8 cellular contexts compared by ENCODE assay signal in genomic region chr5:37370550-37370863, GRCh38. TPM values are rescaled to one million over a fixed set of nuclear protein-coding genes. Genes with fewer than 3 reads are reported as not detected.
DNase-seq lines count a peak whose midpoint lies in the region; ATAC-seq, FAIRE-seq and TF ChIP-seq lines count a peak whose summit lies in the region.

No MANE protein-coding gene starts in this region.

- peaks cover 20% of the 10 kb centered on the region for H4K20me1 ChIP-seq in GM23338 (replicated peaks; ENCODE audit: insufficient read depth)

- peaks cover 14% of the 10 kb centered on the region for H3K4me1 Mint-ChIP-seq in GM23338
- H3K4me1 Mint-ChIP-seq in stimulated activated naive CD8-positive, alpha-beta T cell treated with anti-CD3 and anti-CD28 coated beads, Interleukin-15, Interleukin-2, amounts not matched to agents 100 ng/mL and 50 ng/mL, for 24 hours (ENCODE audit: low read depth): peaks cover 45% of the 10 kb centered on the region

- H3K27ac Mint-ChIP-seq in GM23338: peak overlapping the region; percentile 99
- H3K27ac Mint-ChIP-seq in stimulated activated naive CD8-positive, alpha-beta T cell treated with anti-CD3 and anti-CD28 coated beads, Interleukin-15, Interleukin-2, amounts not matched to agents 100 ng/mL and 50 ng/mL, for 24 hours: peak overlapping the region; percentile 97

- peaks cover 52% of the 10 kb centered on the region for H3K79me2 ChIP-seq in GM23338 (replicated peaks; ENCODE audit: insufficient read depth)

- FAIRE-seq in urothelium cell line (lab: Jason Lieb, UNC): no peak

- no peaks in the 10 kb centered on the region for H3K9me2 ChIP-seq in GM23338 (ENCODE audit: insufficient read depth)

- H3K36me3 ChIP-seq in GM23338 (ENCODE audit: insufficient read depth) (no peaks in the 10 kb centered on the region), WERI-Rb-1 (peaks cover 26% of the 10 kb centered on the region)

- H3K4me3 Mint-ChIP-seq in GM23338: peak overlapping the region; percentile 99
- peak overlapping the region; percentile 95 for H3K4me3 Mint-ChIP-seq in stimulated activated naive CD8-positive, alpha-beta T cell treated with anti-CD3 and anti-CD28 coated beads, Interleukin-15, Interleukin-2, amounts not matched to agents 100 ng/mL and 50 ng/mL, for 24 hours

- peak overlapping the region; percentile 99 for H3K4me3 ChIP-seq in AG10803 (ENCODE audit: low read length)
- H3K4me3 ChIP-seq in GM23338: peak overlapping the region; percentile 98
- peak overlapping the region; percentile 100 for H3K4me3 ChIP-seq in WERI-Rb-1 (ENCODE audit: low read depth, low read length)
- peak overlapping the region; percentile 91 for H3K4me3 ChIP-seq in right cardiac atrium (ENCODE audit: low read length)

- H2AFZ ChIP-seq in GM23338: peak overlapping the region; percentile 38

- no peaks in the 10 kb centered on the region; the same call in 2 of the 3 replicates for H3K9me3 Mint-ChIP-seq in GM23338
- no peaks in the 10 kb centered on the region for H3K9me3 Mint-ChIP-seq in stimulated activated naive CD8-positive, alpha-beta T cell treated with anti-CD3 and anti-CD28 coated beads, Interleukin-15, Interleukin-2, amounts not matched to agents 100 ng/mL and 50 ng/mL, for 24 hours

- H3K27me3 ChIP-seq in GM23338 (ENCODE audit: insufficient read depth) (no peaks in the 10 kb centered on the region), WERI-Rb-1 (ENCODE audit: insufficient read depth, low read depth, severe bottlenecking) (no peaks in the 10 kb centered on the region), right cardiac atrium (ENCODE audit: control insufficient read depth, insufficient read depth) (no peaks in the 10 kb centered on the region)

- peaks cover 9% of the 10 kb centered on the region; the same call in 2 of the 3 replicates for H3K36me3 Mint-ChIP-seq in GM23338 (ENCODE audit: low read depth)
- H3K36me3 Mint-ChIP-seq in stimulated activated naive CD8-positive, alpha-beta T cell treated with anti-CD3 and anti-CD28 coated beads, Interleukin-15, Interleukin-2, amounts not matched to agents 100 ng/mL and 50 ng/mL, for 24 hours (ENCODE audit: low read depth): peaks cover 25% of the 10 kb centered on the region

- peak overlapping the region; percentile 95 for H3K4me2 ChIP-seq in GM23338

- H3F3A ChIP-seq in GM23338 (replicated peaks; ENCODE audit: low read depth): no peaks in the 10 kb centered on the region

- H3K4me1 ChIP-seq in GM23338 (ENCODE audit: insufficient read depth) (peaks cover 10% of the 10 kb centered on the region), right cardiac atrium (ENCODE audit: control insufficient read depth, insufficient read depth, low read length) (peaks cover 7% of the 10 kb centered on the region)

- intact Hi-C loops in right cardiac atrium (cut with DNase I): no loop called here

- WGBS in right cardiac atrium: under 1% methylated on average over 7 of the region's 7 CpGs

- H3K9me3 ChIP-seq in WERI-Rb-1 (ENCODE audit: severe bottlenecking) (no peaks in the 10 kb centered on the region), right cardiac atrium (ENCODE audit: control insufficient read depth, low read length) (peaks cover 1% of the 10 kb centered on the region)

- DNase-seq in AG10803 (ENCODE audit: low read depth) (no peak), GM23338 (ENCODE audit: low spot score) (no peak), WERI-Rb-1 (no peak), right cardiac atrium (no peak), NCI-H510A (lab: John Stamatoyannopoulos, UW) (no peak), urothelium cell line (ENCODE audit: low spot score) (no peak)

- TF ChIP-seq CTCF in AG10803 (conservative IDR thresholded peaks at IDR 0.05; ENCODE audit: low read length) (no peak), GM23338 (conservative IDR thresholded peaks at IDR 0.05; ENCODE audit: low read depth in 2 of 2) (no peak), WERI-Rb-1 (IDR thresholded peaks at IDR 0.05; ENCODE audit: low read depth, low read length) (no peak)

- peak overlapping the region; percentile 84 for H3K27ac ChIP-seq in GM23338 (ENCODE audit: low read depth)
- H3K27ac ChIP-seq in WERI-Rb-1: peak overlapping the region; percentile 95
- H3K27ac ChIP-seq in right cardiac atrium (ENCODE audit: low read length): peak overlapping the region; percentile 93

- H3K27me3 Mint-ChIP-seq in GM23338 (ENCODE audit: insufficient read depth, low read depth, poor library complexity): peaks cover 6% of the 10 kb centered on the region
- no peaks in the 10 kb centered on the region for H3K27me3 Mint-ChIP-seq in stimulated activated naive CD8-positive, alpha-beta T cell treated with anti-CD3 and anti-CD28 coated beads, Interleukin-15, Interleukin-2, amounts not matched to agents 100 ng/mL and 50 ng/mL, for 24 hours

- peak; percentile 61 for ATAC-seq in GM23338
- no peak for ATAC-seq in right cardiac atrium
- ATAC-seq in GM21528 (IDR thresholded peaks at IDR 0.05; ENCODE audit: low FRiP score, unreplicated experiment): no peak

TF ChIP-seq in GM23338, 12 proteins besides CTCF, POLR2A, EP300 and RAD21 (continues in another document):
- TF ChIP-seq NANOG (IDR thresholded peaks at IDR 0.05; ENCODE audit: borderline replicate concordance) (no peak), STAT1 (IDR thresholded peaks at IDR 0.05; ENCODE audit: unreplicated experiment) (no peak), EZH2 (IDR thresholded peaks at IDR 0.05; ENCODE audit: low read depth, unreplicated experiment) (no peak), POLR2AphosphoS5 (IDR thresholded peaks at IDR 0.05; ENCODE audit: low read depth) (no peak), ETS1 (IDR thresholded peaks at IDR 0.05) (no peak)

RNA-seq across cellular contexts. Expression of gene NUP155, which starts 0.4 kb away (rescaled TPM):
- total RNA-seq in GM23338 (2014; rRNA removed; shearing (Covaris generic)): 84.9 and 94.6 TPM in 2 replicates
- polyA plus RNA-seq in GM23338 (2016; fragmentation: Nextera tagmentation; extraction: Ambion mirVana) (24.2 and 24.3 TPM in 2 replicates), right cardiac atrium (3.6 TPM)
- total RNA-seq in right cardiac atrium: 10 to 100 TPM; 12.6 to 13.8 (median 13.4) TPM

RNA-seq across cellular contexts. Expression of gene WDR70, which starts 8.6 kb away (rescaled TPM):
- total RNA-seq in GM23338 (2014; rRNA removed; shearing (Covaris generic)): 28.5 and 34.9 TPM in 2 replicates
- 86.7 and 103 TPM in 2 replicates for polyA plus RNA-seq in GM23338 (2016; fragmentation: Nextera tagmentation; extraction: Ambion mirVana)
- 10 to 100 TPM; 15.0 to 21.1 (median 17.6) TPM for total RNA-seq in right cardiac atrium
- 9.4 TPM for polyA plus RNA-seq in right cardiac atrium
